Comparison of ENCODE assay signal across 22 cellular contexts in genomic region chr1:167675440-167675839, GRCh38. TPM values are rescaled to one million over a fixed set of nuclear protein-coding genes. Genes with fewer than 3 reads are reported as not detected.
"Had no signal": no experiment of that assay in that cellular context is flagged by ENCODE, and none has a peak within 500 bp of the region (broad histone marks: within the 10 kb centered on the region; RNA-seq: fewer than 3 reads in every experiment).

No MANE protein-coding gene starts in this region.

- H3K4me3 ChIP-seq: body of pancreas, cardiac muscle cell, heart left ventricle, stomach, suprapubic skin, tibial nerve had no signal

- H3K27me3 ChIP-seq: body of pancreas, cardiac muscle cell, heart left ventricle, stomach, suprapubic skin, tibial nerve had no signal

- H3K36me3 Mint-ChIP-seq: mesothelial cell of epicardium had no signal

- H3K27ac Mint-ChIP-seq: mesothelial cell of epicardium; nephron progenitor cell; T-helper 1 cell treated with Interleukin-12 subunit alpha and Interleukin-12 subunit beta and Interleukin-4 antibody, amounts not matched to agents 30 μg/mL and 1 μg/mL, for 36 hours had no signal

- H3K9me3 Mint-ChIP-seq: mesothelial cell of epicardium; nephron progenitor cell; T-helper 1 cell treated with Interleukin-12 subunit alpha and Interleukin-12 subunit beta and Interleukin-4 antibody, amounts not matched to agents 30 μg/mL and 1 μg/mL, for 36 hours had no signal

- DNase-seq: activated CD4-positive, alpha-beta T cell treated with anti-CD3 and anti-CD28 coated beads for 48 hours; activated CD4-positive, CD25-positive, alpha-beta regulatory T cell; activated CD8-positive, alpha-beta memory T cell treated with anti-CD3 and anti-CD28 coated beads for 24 hours; activated CD8-positive, alpha-beta memory T cell treated with anti-CD3 and anti-CD28 coated beads, Interleukin-2, amount 50 U/mL, for 48 hours; activated gamma-delta T cell; activated T-cell treated with anti-CD3 and anti-CD28 coated beads, Interleukin-2, amount 50 U/mL, for 48 hours; body of pancreas; heart left ventricle; left ventricle myocardium superior; mammary epithelial cell; nephron progenitor cell; nucleus accumbens; right cardiac atrium; stimulated activated CD4-positive, alpha-beta T cell treated with anti-CD3 and anti-CD28 coated beads, Interleukin-12 subunit alpha, Interleukin-12 subunit beta, amount 100 ng/mL, for 4 hours; stomach had no signal

- H3K36me3 ChIP-seq: suprapubic skin, tibial nerve had no signal

- ATAC-seq: body of pancreas, heart left ventricle, left ventricle myocardium superior, right cardiac atrium had no signal

- H3K9me3 ChIP-seq: body of pancreas, heart left ventricle, stomach, suprapubic skin, tibial nerve had no signal

- H3K4me1 ChIP-seq: body of pancreas, suprapubic skin, tibial nerve had no signal

- H3K27ac ChIP-seq: body of pancreas, heart left ventricle, parathyroid adenoma, stomach, suprapubic skin, tibial nerve had no signal

- H3K4me3 Mint-ChIP-seq: mesothelial cell of epicardium; nephron progenitor cell; T-helper 1 cell treated with Interleukin-12 subunit alpha and Interleukin-12 subunit beta and Interleukin-4 antibody, amounts not matched to agents 30 μg/mL and 1 μg/mL, for 36 hours had no signal

RNA-seq across cellular contexts. Expression of gene RCSD1, which starts 45.4 kb away (rescaled TPM):
- total RNA-seq: epithelial cell of proximal tubule had no signal
